Comparison of ENCODE assay signal across 33 cellular contexts in the genomic region with DNA sequence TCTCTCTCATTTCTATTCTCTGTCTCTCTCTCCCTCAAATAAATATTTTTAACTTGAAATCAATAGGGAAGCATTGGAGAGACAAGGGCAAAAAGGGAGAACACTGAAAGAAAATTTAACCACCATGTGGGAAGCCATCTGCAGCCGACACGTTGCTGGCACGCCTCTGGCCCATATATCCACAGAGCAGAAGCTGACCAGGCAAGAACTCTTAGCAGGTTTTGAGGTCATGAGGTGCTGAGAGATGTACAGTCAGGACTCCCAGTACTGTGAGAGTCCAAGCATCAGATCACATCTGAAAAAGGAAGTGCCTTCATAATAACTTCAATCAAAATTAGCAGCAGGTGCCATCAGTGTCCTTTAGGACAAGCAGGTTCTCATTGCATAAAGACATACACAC.
"Had no signal": no experiment of that assay in that cellular context is flagged by ENCODE, and none has a peak within 500 bp of the region (broad histone marks: within the 10 kb centered on the region; RNA-seq: fewer than 3 reads in every experiment).

No MANE protein-coding gene starts in this region.

- DNase-seq: Karpas-422, Kasumi-1, KG1, MG63, MM.1S, MV-4-11, NCI-H1048, NCI-H1092, NCI-H1092 treated with DMSO at 0.1 percent for 48 hours, NCI-H1105, NCI-H1105 treated with DMSO at 0.1 percent for 48 hours, NCI-H1417, NCI-H1417 treated with DMSO at 0.1 percent for 48 hours, NCI-H1436, NCI-H1436 treated with DMSO at 0.1 percent for 48 hours, NCI-H146, NCI-H1694, NCI-H1694 treated with DMSO at 0.1 percent for 48 hours, NCI-H187, NCI-H187 treated with DMSO at 0.1 percent for 48 hours, NCI-H1930, NCI-H2029, NCI-H2029 treated with DMSO at 0.1 percent for 48 hours, NCI-H2081, NCI-H2081 treated with DMSO at 0.1 percent for 48 hours, NCI-H2107, NCI-H2171, NCI-H2171 treated with DMSO at 0.1 percent for 48 hours, NCI-H2227 treated with DMSO at 0.1 percent for 48 hours, NCI-H226, NCI-H345, NCI-H446, NCI-H446 treated with DMSO at 0.1 percent for 48 hours had no signal
